In genomic region chr21:43188181-43188580, GRCh38 we compare ENCODE assay signal across 24 cellular contexts. TPM values are rescaled to one million over a fixed set of nuclear protein-coding genes. Genes with fewer than 3 reads are reported as not detected.
DNase-seq lines count a peak whose midpoint lies in the region; ATAC-seq and TF ChIP-seq lines count a peak whose summit lies in the region.
"Had no signal": no experiment of that assay in that cellular context is flagged by ENCODE, and none has a peak within 500 bp of the region (broad histone marks: within the 10 kb centered on the region; RNA-seq: fewer than 3 reads in every experiment).

No MANE protein-coding gene starts in this region.

- H3K9me3 ChIP-seq in right cardiac atrium (ENCODE audit: control insufficient read depth, low read length) (no peaks in the 10 kb centered on the region), heart right ventricle (no peaks in the 10 kb centered on the region), mucosa of descending colon (no peaks in the 10 kb centered on the region)
- H3K9me3 ChIP-seq: colonic mucosa, esophagus squamous epithelium, lower lobe of right lung, neutrophil had no signal

- no peak overlapping the region for H3K4me3 Mint-ChIP-seq in WTC11
- H3K4me3 Mint-ChIP-seq: CD4-positive, alpha-beta T cell; stimulated activated naive B cell treated with anti-CD40 and anti-IgM and Interleukin-4, amounts not matched to agents 10 μg/mL and 1 μg/mL and 100 μg/mL, for 72 hours had no signal

- H3K9me3 Mint-ChIP-seq in WTC11, result peaks cover 8% of the 10 kb centered on the region
- H3K9me3 Mint-ChIP-seq: CD4-positive, alpha-beta T cell; stimulated activated naive B cell treated with anti-CD40 and anti-IgM and Interleukin-4, amounts not matched to agents 10 μg/mL and 1 μg/mL and 100 μg/mL, for 72 hours had no signal

- POLR2A ChIA-PET in WTC11 (lab: Charles Lee), result no interaction called here

- no peaks in the 10 kb centered on the region for H3K27me3 ChIP-seq in right cardiac atrium (ENCODE audit: control insufficient read depth, insufficient read depth)
- H3K27me3 ChIP-seq in heart right ventricle, result peaks cover 0 to 3% (median 0%) of the 10 kb centered on the region in 7 donors
- H3K27me3 ChIP-seq: colonic mucosa, neutrophil had no signal

- TF ChIP-seq CTCF in heart right ventricle (IDR thresholded peaks at IDR 0.05), result no peak
- TF ChIP-seq CTCF in WTC11 (IDR thresholded peaks at IDR 0.05), result no peak
- TF ChIP-seq CTCF in mucosa of descending colon (IDR thresholded peaks at IDR 0.05), result no peak

- 92% methylated on average over 8 of the region's 8 CpGs for WGBS in right cardiac atrium
- 95 to 97% methylated on average over 8 of the region's 8 CpGs for WGBS in heart right ventricle, 2 donors

- ATAC-seq in right cardiac atrium (no peak), heart right ventricle (no peak), WTC11 (no peak), mucosa of descending colon (no peak), GM19397 (IDR thresholded peaks at IDR 0.05; ENCODE audit: unreplicated experiment) (no peak)
- ATAC-seq: lower lobe of right lung; stimulated activated naive B cell treated with anti-CD40 and anti-IgM and Interleukin-4, amounts not matched to agents 10 μg/mL and 1 μg/mL and 100 μg/mL, for 72 hours had no signal

- intact Hi-C loops in right cardiac atrium (cut with DNase I) (no loop called here), heart right ventricle (cut with DNase I) (no loop called here), mucosa of descending colon (cut with DNase I, micrococcal nuclease) (no loop called here)

- H3K4me1 Mint-ChIP-seq in WTC11, result no peaks in the 10 kb centered on the region

- H3K4me3 ChIP-seq in right cardiac atrium (ENCODE audit: low read length) (no peak overlapping the region), heart right ventricle (no peak overlapping the region), mucosa of descending colon (no peak overlapping the region)
- H3K4me3 ChIP-seq: colonic mucosa, esophagus squamous epithelium, lower lobe of right lung had no signal

- H3K27me3 Mint-ChIP-seq in WTC11 (ENCODE audit: low read depth), result peaks cover 2% of the 10 kb centered on the region; the same call in 1 of the 2 replicates

- no peaks in the 10 kb centered on the region for H3K4me1 ChIP-seq in right cardiac atrium (ENCODE audit: control insufficient read depth, insufficient read depth, low read length)
- peaks cover 0 to 6% (median 0%) of the 10 kb centered on the region in 9 donors for H3K4me1 ChIP-seq in heart right ventricle
- no peaks in the 10 kb centered on the region for H3K4me1 ChIP-seq in mucosa of descending colon (ENCODE audit: low read depth)
- H3K4me1 ChIP-seq: colonic mucosa, lower lobe of right lung had no signal

- H3K36me3 ChIP-seq in heart right ventricle (no peaks in the 10 kb centered on the region), mucosa of descending colon (ENCODE audit: low read depth) (no peaks in the 10 kb centered on the region)
- H3K36me3 ChIP-seq: colonic mucosa, esophagus squamous epithelium, lower lobe of right lung, neutrophil had no signal

- H3K27ac Mint-ChIP-seq in WTC11, result no peak overlapping the region
- H3K27ac Mint-ChIP-seq: CD4-positive, alpha-beta T cell; stimulated activated naive B cell treated with anti-CD40 and anti-IgM and Interleukin-4, amounts not matched to agents 10 μg/mL and 1 μg/mL and 100 μg/mL, for 72 hours had no signal

- H3K27ac ChIP-seq in right cardiac atrium (ENCODE audit: low read length) (no peak overlapping the region), heart right ventricle (no peak overlapping the region)
- H3K27ac ChIP-seq: colonic mucosa, lower lobe of right lung, neutrophil had no signal

- no peaks in the 10 kb centered on the region for H3K36me3 Mint-ChIP-seq in WTC11

- peak in 2 of 3 donors; percentile 6 to 25 for DNase-seq in right cardiac atrium
- DNase-seq in heart right ventricle, result no peak
- DNase-seq in WTC11 (ENCODE audit: low spot score), result peak; percentile 2
- peak in 2 of 3 donors; percentile 7 to 16 for DNase-seq in mucosa of descending colon
- no peak for DNase-seq in stimulated activated CD4-positive, alpha-beta T cell treated with anti-CD3 and anti-CD28 coated beads, Interleukin-4, amount 100 ng/mL, for 1 hour
- DNase-seq in iPS-NIHi7 (ENCODE audit: extremely low spot score), result no peak
- DNase-seq: activated naive CD4-positive, alpha-beta T cell treated with Interleukin-2 at 50 U/mL for 16 hours; activated T-cell treated with anti-CD3 and anti-CD28 coated beads, Interleukin-2, amount 50 U/mL, for 1 hour; amniotic stem cell; CD4-positive, alpha-beta T cell; esophagus squamous epithelium; IMR-90; lower lobe of right lung; NCI-H2029; NCI-H2227 treated with DMSO at 0.1 percent for 48 hours; small intestine; stimulated activated naive B cell treated with anti-CD40 and anti-IgM and Interleukin-4, amounts not matched to agents 10 μg/mL and 1 μg/mL and 100 μg/mL, for 72 hours had no signal

- CTCF ChIA-PET in WTC11 (lab: Charles Lee), result no interaction called here

TF ChIP-seq in WTC11, 78 proteins besides CTCF, POLR2A, EP300 and RAD21:
- TF ChIP-seq ZNF532 (CRISPR knock-in tag; IDR thresholded peaks at IDR 0.05; ENCODE audit: borderline replicate concordance), result no peak
- TF ChIP-seq PRRX2 (CRISPR knock-in tag; IDR thresholded peaks at IDR 0.05), result no peak
- no peak for TF ChIP-seq IRF2 (CRISPR knock-in tag; IDR thresholded peaks at IDR 0.05; ENCODE audit: borderline replicate concordance, low read depth)
- no peak for TF ChIP-seq FOXJ3 (CRISPR knock-in tag; IDR thresholded peaks at IDR 0.05; ENCODE audit: borderline replicate concordance)

RNA-seq across cellular contexts. Expression of gene CRYAA, which starts 19.4 kb away (rescaled TPM):
- total RNA-seq in right cardiac atrium (not detected), heart right ventricle (not detected), WTC11 (2021) (not detected in 3 replicates), mucosa of descending colon (not detected)
- polyA plus RNA-seq in right cardiac atrium (not detected), heart right ventricle (not detected)
- total RNA-seq: bronchial epithelial cell; CD4-positive, alpha-beta T cell; colonic mucosa; esophagus squamous epithelium; frontal cortex; IMR-90; lower lobe of right lung; temporal lobe had no signal
- polyA plus RNA-seq: IMR-90, keratinocyte, small intestine had no signal

Comparison
In these comparisons a context has a peak if more than half of its experiments do, and no peak if none do; other contexts are left out.
1. DNase-seq: peak in right cardiac atrium (2 of 3), WTC11 (single experiment) and mucosa of descending colon (2 of 3); none in heart right ventricle (0 of 2), stimulated activated CD4-positive, alpha-beta T cell treated with anti-CD3 and anti-CD28 coated beads, Interleukin-4, amount 100 ng/mL, for 1 hour (single experiment) and iPS-NIHi7 (single experiment).